Comparison of ENCODE assay signal across 25 cellular contexts in the genomic region with DNA sequence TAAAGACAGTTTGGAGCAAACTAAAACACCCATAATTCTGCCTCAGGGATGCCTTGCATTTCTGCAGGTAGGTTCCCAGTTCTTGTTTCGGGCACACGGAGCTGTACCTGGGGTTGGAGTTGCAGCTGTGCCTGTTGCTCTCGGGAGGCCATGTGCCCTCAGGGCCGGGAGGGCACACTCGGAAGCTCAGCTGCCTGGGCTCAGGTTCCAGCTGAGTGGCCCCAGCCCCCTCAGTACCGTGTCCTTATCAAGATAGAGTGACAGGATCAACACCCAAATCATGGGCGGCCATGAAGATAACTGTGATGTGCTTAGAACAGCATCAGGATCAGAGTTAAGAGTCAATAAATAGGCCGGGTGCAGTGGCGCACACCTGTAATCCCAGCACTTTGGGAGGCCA.
A peak's percentile ranks its signal among the peaks of the same experiment; 100 is the strongest.
DNase-seq lines count a peak whose midpoint lies in the region; ATAC-seq, FAIRE-seq and TF ChIP-seq lines count a peak whose summit lies in the region.
"Had no signal": no experiment of that assay in that cellular context is flagged by ENCODE, and none has a peak within 500 bp of the region (broad histone marks: within the 10 kb centered on the region; RNA-seq: fewer than 3 reads in every experiment).

No MANE protein-coding gene starts in this region.

- peak; percentile 2 for DNase-seq in activated CD4-positive, alpha-beta T cell treated with anti-CD3 and anti-CD28 coated beads for 36 hours
- no peak for DNase-seq in activated CD4-positive, alpha-beta T cell treated with anti-CD3 and anti-CD28 coated beads for 4 hours
- DNase-seq in HepG2 (ENCODE audit: low spot score) (no peak), posterior vena cava (ENCODE audit: low spot score) (peak; percentile 59), Caco-2 (no peak), SK-N-DZ (ENCODE audit: low spot score) (no peak)
- DNase-seq: 8988T, DMS53, GDM1, KG1, NCI-H1092, NCI-H187 treated with DMSO at 0.1 percent for 48 hours, NCI-H2227 treated with DMSO at 0.1 percent for 48 hours, NCI-H510A, NCI-H748 treated with DMSO at 0.1 percent for 48 hours, PC-9, RPMI8226, SHP77 treated with DMSO at 0.1 percent for 48 hours had no signal

- TF ChIP-seq RAD21 in HepG2 (CRISPR knock-in tag; IDR thresholded peaks at IDR 0.05), result no peak

- H3K27ac Mint-ChIP-seq in activated CD4-positive, alpha-beta T cell treated with anti-CD3 and anti-CD28 coated beads for 36 hours, result no peak overlapping the region
- no peak overlapping the region for H3K27ac Mint-ChIP-seq in Caco-2 (ENCODE audit: unreplicated experiment)
- H3K27ac Mint-ChIP-seq: GM23338 had no signal

- no peak for ATAC-seq in activated CD4-positive, alpha-beta T cell treated with anti-CD3 and anti-CD28 coated beads for 36 hours
- no peak for ATAC-seq in HepG2
- no peak for ATAC-seq in HG03457 (IDR thresholded peaks at IDR 0.05; ENCODE audit: unreplicated experiment)
- ATAC-seq: GM23338 had no signal

- no peaks in the 10 kb centered on the region for H3K9me3 Mint-ChIP-seq in activated CD4-positive, alpha-beta T cell treated with anti-CD3 and anti-CD28 coated beads for 36 hours (ENCODE audit: low read depth)
- no peaks in the 10 kb centered on the region for H3K9me3 Mint-ChIP-seq in Caco-2 (ENCODE audit: unreplicated experiment)
- H3K9me3 Mint-ChIP-seq: GM23338 had no signal

- TF ChIP-seq CTCF in HepG2 (CRISPR knock-in tag; IDR thresholded peaks at IDR 0.05) (no peak), Caco-2 (IDR thresholded peaks at IDR 0.05; ENCODE audit: insufficient read depth in 1 of 2, low read depth in 1 of 2, low read length in 1 of 2, severe bottlenecking in 1 of 2, unreplicated experiment in 1 of 2) (no peak)

- H3K27ac ChIP-seq in BLaER1 (no peak overlapping the region), HepG2 (ENCODE audit: extremely low read length, insufficient read depth, low read length) (no peak overlapping the region)
- H3K27ac ChIP-seq: C4-2B, PC-9 had no signal

- H3K36me3 ChIP-seq in BLaER1 (peaks cover 8% of the 10 kb centered on the region; the same call in 1 of the 2 replicates), HepG2 (replicated peaks in 1 of 2; ENCODE audit: control insufficient read depth in 1 of 2, insufficient read depth in 2 of 2, low read length in 2 of 2) (no peaks in the 10 kb centered on the region), Caco-2 (ENCODE audit: control insufficient read depth, insufficient read depth, low read length) (no peaks in the 10 kb centered on the region)
- H3K36me3 ChIP-seq: HAP-1 had no signal

- FAIRE-seq in HepG2 (lab: Jason Lieb, UNC), result no peak
- FAIRE-seq: D721Med, GM18507 had no signal

- in situ Hi-C loops in HepG2 (cut with HindIII; ENCODE audit: extremely low pct_ligation_motif_present, low pct_unique_long_range_greater_than_20kb), result no loop called here

- H3K4me3 ChIP-seq in BLaER1 (no peak overlapping the region), HepG2 (replicated peaks in 1 of 3; ENCODE audit: insufficient read depth in 1 of 3, low read depth in 2 of 3, low read length in 3 of 3) (no peak overlapping the region), Caco-2 (ENCODE audit: low read depth, low read length) (no peak overlapping the region)
- H3K4me3 ChIP-seq: GM23338, HAP-1, PC-9 had no signal

- TF ChIP-seq POLR2A in HepG2 (IDR thresholded peaks at IDR 0.05; ENCODE audit: insufficient read depth in 1 of 2, low read depth in 2 of 2, low read length in 2 of 2), result no peak

- no peak overlapping the region for H3K9ac ChIP-seq in BLaER1
- no peak overlapping the region for H3K9ac ChIP-seq in HepG2 (ENCODE audit: insufficient read depth, low read depth, low read length)

- no TSS peak for BruUV-seq in HepG2 (replicated peaks; lab: Mats Ljungman, UMichigan)
- BruUV-seq in Caco-2 (replicated peaks; lab: Mats Ljungman, UMichigan), result no TSS peak

- H3K36me3 Mint-ChIP-seq in activated CD4-positive, alpha-beta T cell treated with anti-CD3 and anti-CD28 coated beads for 36 hours (ENCODE audit: low read depth), result peaks cover 9% of the 10 kb centered on the region
- no peaks in the 10 kb centered on the region for H3K36me3 Mint-ChIP-seq in Caco-2 (ENCODE audit: insufficient read depth, unreplicated experiment)

- H3K4me3 Mint-ChIP-seq in activated CD4-positive, alpha-beta T cell treated with anti-CD3 and anti-CD28 coated beads for 36 hours, result no peak overlapping the region
- no peak overlapping the region for H3K4me3 Mint-ChIP-seq in Caco-2 (ENCODE audit: unreplicated experiment)
- H3K4me3 Mint-ChIP-seq: GM23338 had no signal

- H3K9me3 ChIP-seq in BLaER1 (no peaks in the 10 kb centered on the region), HepG2 (ENCODE audit: low read length) (no peaks in the 10 kb centered on the region), Caco-2 (no peaks in the 10 kb centered on the region)
- H3K9me3 ChIP-seq: HAP-1 had no signal

- no peaks in the 10 kb centered on the region for H4K20me1 ChIP-seq in BLaER1
- no peaks in the 10 kb centered on the region for H4K20me1 ChIP-seq in HepG2 (ENCODE audit: insufficient read depth, low read length)

- H3K4me1 Mint-ChIP-seq in activated CD4-positive, alpha-beta T cell treated with anti-CD3 and anti-CD28 coated beads for 36 hours, result peaks cover 47% of the 10 kb centered on the region
- H3K4me1 Mint-ChIP-seq in Caco-2 (ENCODE audit: low read depth, unreplicated experiment), result no peaks in the 10 kb centered on the region

- H2AFZ ChIP-seq in HepG2 (ENCODE audit: low read length), result no peak overlapping the region
- H2AFZ ChIP-seq: GM23338, PC-9 had no signal

- no peaks in the 10 kb centered on the region for H3K27me3 Mint-ChIP-seq in activated CD4-positive, alpha-beta T cell treated with anti-CD3 and anti-CD28 coated beads for 36 hours
- H3K27me3 Mint-ChIP-seq in Caco-2 (ENCODE audit: insufficient read depth, unreplicated experiment), result no peaks in the 10 kb centered on the region

- peaks cover 73% of the 10 kb centered on the region for H3K4me1 ChIP-seq in BLaER1
- peaks cover 1% of the 10 kb centered on the region; the same call in 1 of the 2 replicates for H3K4me1 ChIP-seq in HepG2 (ENCODE audit: insufficient read depth, low read length)
- no peaks in the 10 kb centered on the region for H3K4me1 ChIP-seq in Caco-2
- H3K4me1 ChIP-seq: HAP-1 had no signal

- intact Hi-C loops in activated CD4-positive, alpha-beta T cell treated with anti-CD3 and anti-CD28 coated beads for 36 hours (cut with DNase I, micrococcal nuclease), result loop anchor here (5.0 to 10.0 kb wide), 5 partner anchors 167 to 1142 kb away; a partner anchor contains a TSS
- intact Hi-C loops in HepG2 (cut with micrococcal nuclease; ENCODE audit: unreplicated experiment) (no loop called here), posterior vena cava (cut with DNase I) (no loop called here), Caco-2 (cut with micrococcal nuclease; ENCODE audit: unreplicated experiment) (no loop called here)

- TF ChIP-seq EP300 in HepG2 (IDR thresholded peaks at IDR 0.05; ENCODE audit: low read depth in 2 of 2, low read length in 2 of 2) (no peak), HepG2 (CRISPR knock-in tag; IDR thresholded peaks at IDR 0.05; ENCODE audit: borderline replicate concordance) (no peak)

- no peaks in the 10 kb centered on the region for H3K79me2 ChIP-seq in HepG2 (ENCODE audit: insufficient read depth, low read length)

- no peaks in the 10 kb centered on the region for H3K27me3 ChIP-seq in BLaER1
- H3K27me3 ChIP-seq in HepG2 (ENCODE audit: control insufficient read depth in 1 of 2, insufficient read depth in 2 of 2, low read length in 2 of 2), result no peaks in the 10 kb centered on the region
- H3K27me3 ChIP-seq in Caco-2 (replicated peaks; ENCODE audit: control insufficient read depth, insufficient read depth, low read length), result no peaks in the 10 kb centered on the region

- 84% methylated on average over 9 of the region's 9 CpGs for WGBS in HepG2 (ENCODE audit: low lambda C conversion rate)

- POLR2A ChIA-PET in activated CD4-positive, alpha-beta T cell treated with anti-CD3 and anti-CD28 coated beads for 36 hours (lab: Charles Lee), result interaction anchor here (0.6 kb wide), 1 partner anchor 177 kb away, joined by 7 read pairs; no protein-coding TSS in a partner anchor
- POLR2A ChIA-PET in HepG2 (lab: Yijun Ruan, JAX), result no interaction called here
- POLR2A ChIA-PET in Caco-2 (lab: Charles Lee), result no interaction called here

- CTCF ChIA-PET in activated CD4-positive, alpha-beta T cell treated with anti-CD3 and anti-CD28 coated beads for 36 hours (lab: Charles Lee), result interaction anchor here (0.6 to 1.9 kb wide), 4 partner anchors 10 to 817 kb away, joined by 3 to 7 read pairs (median 4); a partner anchor contains a TSS
- CTCF ChIA-PET in HepG2 (lab: Yijun Ruan, JAX; ENCODE audit: low intra/inter-chr PET ratio, low total read pairs), result no interaction called here
- CTCF ChIA-PET in Caco-2 (lab: Charles Lee), result interaction anchor here (1.5 kb wide), 1 partner anchor 17 kb away, joined by 5 read pairs; no protein-coding TSS in a partner anchor

- H3K4me2 ChIP-seq in BLaER1, result peak overlapping the region; percentile 60
- no peak overlapping the region for H3K4me2 ChIP-seq in HepG2 (ENCODE audit: low read depth, low read length)
- H3K4me2 ChIP-seq: GM23338, PC-9 had no signal

TF ChIP-seq in HepG2, 621 proteins besides CTCF, POLR2A, EP300 and RAD21:
- TF ChIP-seq, protein P1, sequence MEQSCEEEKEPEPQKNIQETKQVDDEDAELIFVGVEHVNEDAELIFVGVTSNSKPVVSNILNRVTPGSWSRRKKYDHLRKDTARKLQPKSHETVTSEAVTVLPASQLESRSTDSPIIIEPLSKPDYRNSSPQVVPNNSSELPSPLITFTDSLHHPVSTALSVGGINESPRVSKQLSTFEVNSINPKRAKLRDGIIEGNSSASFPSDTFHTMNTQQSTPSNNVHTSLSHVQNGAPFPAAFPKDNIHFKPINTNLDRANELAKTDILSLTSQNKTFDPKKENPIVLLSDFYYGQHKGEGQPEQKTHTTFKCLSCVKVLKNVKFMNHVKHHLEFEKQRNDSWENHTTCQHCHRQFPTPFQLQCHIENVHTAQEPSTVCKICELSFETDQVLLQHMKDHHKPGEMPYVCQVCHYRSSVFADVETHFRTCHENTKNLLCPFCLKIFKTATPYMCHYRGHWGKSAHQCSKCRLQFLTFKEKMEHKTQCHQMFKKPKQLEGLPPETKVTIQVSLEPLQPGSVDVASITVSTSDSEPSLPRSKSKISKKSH (CRISPR knock-in tag; IDR thresholded peaks at IDR 0.05; ENCODE audit: borderline replicate concordance), result 0 out of 2 replicates have a peak, but pooled peaks have one; percentile 28
- TF ChIP-seq ZNF253 (CRISPR knock-in tag; IDR thresholded peaks at IDR 0.05; ENCODE audit: borderline replicate concordance), result no peak

Comparison
In these comparisons a context has a peak if more than half of its experiments do, and no peak if none do; other contexts are left out.
1. DNase-seq: peak in activated CD4-positive, alpha-beta T cell treated with anti-CD3 and anti-CD28 coated beads for 36 hours (single experiment) and posterior vena cava (single experiment); none in activated CD4-positive, alpha-beta T cell treated with anti-CD3 and anti-CD28 coated beads for 4 hours (0 of 2), HepG2 (single experiment), Caco-2 (0 of 2) and SK-N-DZ (single experiment).
2. intact Hi-C loops: an anchor here in activated CD4-positive, alpha-beta T cell treated with anti-CD3 and anti-CD28 coated beads for 36 hours (5.0 to 10.0 kb wide); none called in HepG2, posterior vena cava and Caco-2.